In the genomic region with DNA sequence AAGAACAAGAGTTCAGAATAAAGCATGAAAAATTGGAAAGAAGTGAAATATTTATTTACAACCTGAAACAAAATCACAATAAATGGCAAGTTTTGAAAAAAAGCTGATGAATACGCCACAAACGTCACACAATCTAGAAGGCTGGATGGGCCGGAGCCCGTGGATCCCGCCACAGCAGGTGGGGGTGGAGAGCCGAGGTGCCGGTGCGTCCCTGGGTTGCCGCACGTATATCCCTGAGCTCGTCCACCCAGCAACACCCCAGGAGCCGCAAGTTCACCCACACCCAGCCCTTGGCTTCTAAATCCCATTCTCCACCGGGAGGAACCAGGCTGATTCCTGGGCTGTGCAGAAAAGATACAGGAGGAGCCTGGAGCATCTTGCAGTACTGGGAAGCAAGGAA, we compare ENCODE assay signal across 18 cellular contexts. TPM values are rescaled to one million over a fixed set of nuclear protein-coding genes. Genes with fewer than 3 reads are reported as not detected.
A peak's percentile ranks its signal among the peaks of the same experiment; 100 is the strongest.
DNase-seq lines count a peak whose midpoint lies in the region; ATAC-seq and TF ChIP-seq lines count a peak whose summit lies in the region.
"Had no signal": no experiment of that assay in that cellular context is flagged by ENCODE, and none has a peak within 500 bp of the region (broad histone marks: within the 10 kb centered on the region; RNA-seq: fewer than 3 reads in every experiment).

No MANE protein-coding gene starts in this region.

- no peak overlapping the region for H3K4me3 ChIP-seq in mammary epithelial cell (replicated peaks in 1 of 3; ENCODE audit: insufficient read depth in 1 of 3, low read depth in 2 of 3, low read length in 3 of 3)
- H3K4me3 ChIP-seq: BLaER1 treated with 17β-estradiol and CSF1 and Interleukin-3, amounts not matched to agents 10 nM and 100 nM; GM12878 had no signal

- no TSS peak for BruUV-seq in mammary epithelial cell (replicated peaks; lab: Mats Ljungman, UMichigan)
- no TSS peak for BruUV-seq in MCF 10A (replicated peaks; lab: Mats Ljungman, UMichigan)

- no peak overlapping the region for H3K9ac ChIP-seq in mammary epithelial cell (ENCODE audit: insufficient read depth, low read length)
- H3K9ac ChIP-seq: BLaER1 treated with 17β-estradiol and CSF1 and Interleukin-3, amounts not matched to agents 10 nM and 100 nM had no signal

- DNase-seq in activated CD4-positive, alpha-beta T cell treated with anti-CD3 and anti-CD28 coated beads, Interleukin-2, amount 10 ng/mL, durations not matched to agents 24 days and 14 days: no peak
- no peak for DNase-seq in activated CD4-positive, alpha-beta T cell treated with anti-CD3 and anti-CD28 coated beads for 4 hours
- DNase-seq in mammary epithelial cell (no peak), MCF 10A (ENCODE audit: unreplicated experiment) (no peak), glutamatergic neuron (no peak), type B pancreatic cell (ENCODE audit: extremely low spot score, unreplicated experiment) (no peak), iPS-NIHi7 (ENCODE audit: extremely low spot score) (no peak)
- DNase-seq: AML-193; Calu3; CD4-positive, alpha-beta T cell; DMS 273 treated with DMSO at 0.1 percent for 48 hours; DMS79 had no signal

- ATAC-seq in HG03135 (IDR thresholded peaks at IDR 0.05; ENCODE audit: unreplicated experiment): no peak
- ATAC-seq: GM12878 had no signal

- H3K36me3 Mint-ChIP-seq in activated CD4-positive, alpha-beta T cell treated with anti-CD3 and anti-CD28 coated beads, Interleukin-2, amount 10 ng/mL, durations not matched to agents 24 days and 14 days (ENCODE audit: low read depth): peaks cover 2% of the 10 kb centered on the region
- H3K36me3 Mint-ChIP-seq in MCF 10A (ENCODE audit: insufficient read depth, unreplicated experiment) (no peaks in the 10 kb centered on the region), glutamatergic neuron (ENCODE audit: unreplicated experiment) (peaks cover 9% of the 10 kb centered on the region), type B pancreatic cell (no peaks in the 10 kb centered on the region)

- CTCF ChIA-PET in mammary epithelial cell (lab: Charles Lee; ENCODE audit: low non-redundant PET): no interaction called here
- CTCF ChIA-PET in MCF 10A (lab: Yijun Ruan, JAX): no interaction called here

- POLR2A ChIA-PET in MCF 10A (lab: Yijun Ruan, JAX): no interaction called here

- H3K4me2 ChIP-seq in mammary epithelial cell (ENCODE audit: insufficient read depth, low read depth, low read length): no peak overlapping the region
- H3K4me2 ChIP-seq: BLaER1 treated with 17β-estradiol and CSF1 and Interleukin-3, amounts not matched to agents 10 nM and 100 nM had no signal

- H3K27ac Mint-ChIP-seq in activated CD4-positive, alpha-beta T cell treated with anti-CD3 and anti-CD28 coated beads, Interleukin-2, amount 10 ng/mL, durations not matched to agents 24 days and 14 days: peak overlapping the region; percentile 66
- H3K27ac Mint-ChIP-seq in MCF 10A (ENCODE audit: low read depth, unreplicated experiment) (no peak overlapping the region), glutamatergic neuron (ENCODE audit: unreplicated experiment) (no peak overlapping the region), type B pancreatic cell (peak overlapping the region; percentile 56)
- H3K27ac Mint-ChIP-seq: CD4-positive, alpha-beta T cell had no signal

- no peaks in the 10 kb centered on the region for H3K36me3 ChIP-seq in mammary epithelial cell (ENCODE audit: insufficient read depth, low read length)
- H3K36me3 ChIP-seq: BLaER1 treated with 17β-estradiol and CSF1 and Interleukin-3, amounts not matched to agents 10 nM and 100 nM had no signal

- dilution Hi-C loops in mammary epithelial cell (cut with HindIII; ENCODE audit: low sequenced_read_pairs): loop anchor here (5.0 kb wide), 2 partner anchors 36 to 81 kb away; no protein-coding TSS in a partner anchor

- WGBS in mammary epithelial cell (ENCODE audit: low coverage, missing lambda C conversion rate): 88% methylated on average over 13 of the region's 13 CpGs

- H3K27ac ChIP-seq in mammary epithelial cell (ENCODE audit: insufficient read depth, low read depth, low read length): no peak overlapping the region
- H3K27ac ChIP-seq: 22Rv1; BLaER1 treated with 17β-estradiol and CSF1 and Interleukin-3, amounts not matched to agents 10 nM and 100 nM had no signal

- peaks cover 5% of the 10 kb centered on the region for H3K4me1 ChIP-seq in mammary epithelial cell (ENCODE audit: insufficient read depth, low read length)

- in situ Hi-C loops in mammary epithelial cell (cut with MboI; ENCODE audit: low sequenced_read_pairs in 2 of 2): no loop called here

- H3K27me3 ChIP-seq in mammary epithelial cell (ENCODE audit: insufficient read depth, low read length): no peaks in the 10 kb centered on the region

- no peaks in the 10 kb centered on the region for H4K20me1 ChIP-seq in mammary epithelial cell (ENCODE audit: insufficient read depth, low read length)

- H3K4me1 Mint-ChIP-seq in activated CD4-positive, alpha-beta T cell treated with anti-CD3 and anti-CD28 coated beads, Interleukin-2, amount 10 ng/mL, durations not matched to agents 24 days and 14 days: peaks cover 13% of the 10 kb centered on the region
- no peaks in the 10 kb centered on the region for H3K4me1 Mint-ChIP-seq in MCF 10A (ENCODE audit: insufficient read depth, unreplicated experiment)
- H3K4me1 Mint-ChIP-seq in glutamatergic neuron (ENCODE audit: low read depth, unreplicated experiment): no peaks in the 10 kb centered on the region
- peaks cover 6% of the 10 kb centered on the region for H3K4me1 Mint-ChIP-seq in type B pancreatic cell (ENCODE audit: unreplicated experiment)

- intact Hi-C loops in activated CD4-positive, alpha-beta T cell treated with anti-CD3 and anti-CD28 coated beads, Interleukin-2, amount 10 ng/mL, durations not matched to agents 24 days and 14 days (cut with micrococcal nuclease): no loop called here
- intact Hi-C loops in mammary epithelial cell (cut with micrococcal nuclease) (no loop called here), MCF 10A (cut with micrococcal nuclease) (no loop called here)

- peaks cover 10% of the 10 kb centered on the region for H3K9me3 Mint-ChIP-seq in activated CD4-positive, alpha-beta T cell treated with anti-CD3 and anti-CD28 coated beads, Interleukin-2, amount 10 ng/mL, durations not matched to agents 24 days and 14 days
- peaks cover 11% of the 10 kb centered on the region for H3K9me3 Mint-ChIP-seq in MCF 10A (ENCODE audit: unreplicated experiment)
- peaks cover 23% of the 10 kb centered on the region for H3K9me3 Mint-ChIP-seq in glutamatergic neuron (ENCODE audit: unreplicated experiment)
- H3K9me3 Mint-ChIP-seq in type B pancreatic cell: peaks cover 8% of the 10 kb centered on the region

- H3K4me3 Mint-ChIP-seq in activated CD4-positive, alpha-beta T cell treated with anti-CD3 and anti-CD28 coated beads, Interleukin-2, amount 10 ng/mL, durations not matched to agents 24 days and 14 days: no peak overlapping the region
- H3K4me3 Mint-ChIP-seq in MCF 10A (ENCODE audit: unreplicated experiment) (no peak overlapping the region), glutamatergic neuron (ENCODE audit: unreplicated experiment) (peak overlapping the region; percentile 42), type B pancreatic cell (no peak overlapping the region)
- H3K4me3 Mint-ChIP-seq: CD4-positive, alpha-beta T cell had no signal

- TF ChIP-seq CTCF in mammary epithelial cell (conservative IDR thresholded peaks at IDR 0.05 in 1 of 2, IDR thresholded peaks at IDR 0.05 in 1 of 2; ENCODE audit: extremely low read depth in 1 of 2, insufficient read depth in 1 of 2, low read depth in 1 of 2, low read length in 2 of 2) (no peak), MCF 10A (IDR thresholded peaks at IDR 0.05; ENCODE audit: unreplicated experiment) (no peak), glutamatergic neuron (IDR thresholded peaks at IDR 0.05; ENCODE audit: partially characterized antibody, unreplicated experiment) (no peak), type B pancreatic cell (conservative IDR thresholded peaks at IDR 0.05) (no peak)

- H3K79me2 ChIP-seq in mammary epithelial cell (ENCODE audit: insufficient read depth, low read length): no peaks in the 10 kb centered on the region

- peaks cover 2% of the 10 kb centered on the region for H3K9me3 ChIP-seq in mammary epithelial cell (replicated peaks; ENCODE audit: insufficient read depth, low read length)

- H2AFZ ChIP-seq in mammary epithelial cell (ENCODE audit: low read depth, low read length): peak overlapping the region; percentile 35

- no peaks in the 10 kb centered on the region for H3K27me3 Mint-ChIP-seq in activated CD4-positive, alpha-beta T cell treated with anti-CD3 and anti-CD28 coated beads, Interleukin-2, amount 10 ng/mL, durations not matched to agents 24 days and 14 days
- H3K27me3 Mint-ChIP-seq in MCF 10A (ENCODE audit: insufficient read depth, unreplicated experiment) (peaks cover 15% of the 10 kb centered on the region), glutamatergic neuron (ENCODE audit: unreplicated experiment) (peaks cover 21% of the 10 kb centered on the region), type B pancreatic cell (no peaks in the 10 kb centered on the region)
- H3K27me3 Mint-ChIP-seq: CD4-positive, alpha-beta T cell had no signal

RNA-seq across cellular contexts. Expression of a gene that starts 25.6 kb away (rescaled TPM):
- total RNA-seq in activated CD4-positive, alpha-beta T cell treated with anti-CD3 and anti-CD28 coated beads, Interleukin-2, amount 10 ng/mL, durations not matched to agents 24 days and 14 days: not detected in 2 replicates
- not detected for total RNA-seq in mammary epithelial cell
- not detected for polyA plus RNA-seq in mammary epithelial cell
- polyA minus RNA-seq in mammary epithelial cell: not detected
- total RNA-seq in MCF 10A (2022): not detected in 2 replicates
- total RNA-seq in glutamatergic neuron (ENCODE audit: unreplicated experiment): not detected
- total RNA-seq in type B pancreatic cell (ENCODE audit: low replicate concordance): 0.88 and 1.4 TPM in 2 replicates
- total RNA-seq: G401, GM12878, HT1080 had no signal
- polyA plus RNA-seq: GM12878 had no signal

RNA-seq across cellular contexts. Expression of a gene that starts 32.2 kb away (rescaled TPM):
- 24.5 and 28.0 TPM in 2 replicates for total RNA-seq in activated CD4-positive, alpha-beta T cell treated with anti-CD3 and anti-CD28 coated beads, Interleukin-2, amount 10 ng/mL, durations not matched to agents 24 days and 14 days
- 10 to 100 TPM in 1 of 2 donors, 1 to 10 TPM in 1; 9.5 to 23.8 TPM for total RNA-seq in mammary epithelial cell
- polyA plus RNA-seq in mammary epithelial cell: 11.6 TPM
- polyA minus RNA-seq in mammary epithelial cell: 0.88 TPM
- 15.7 and 18.6 TPM in 2 replicates for total RNA-seq in MCF 10A (2022)
- total RNA-seq in glutamatergic neuron (ENCODE audit: unreplicated experiment): 24.5 TPM
- 20.0 and 21.2 TPM in 2 replicates for total RNA-seq in type B pancreatic cell (ENCODE audit: low replicate concordance)

RNA-seq across cellular contexts. Expression of a gene that starts 58.3 kb away (rescaled TPM):
- 250 and 254 TPM in 2 replicates for total RNA-seq in activated CD4-positive, alpha-beta T cell treated with anti-CD3 and anti-CD28 coated beads, Interleukin-2, amount 10 ng/mL, durations not matched to agents 24 days and 14 days
- total RNA-seq in mammary epithelial cell: under 1 TPM in 1 of 2 donors, not detected in 1; 0.67 TPM
- not detected for polyA plus RNA-seq in mammary epithelial cell
- not detected for polyA minus RNA-seq in mammary epithelial cell
- not detected in 2 replicates for total RNA-seq in MCF 10A (2022)
- 3.0 TPM for total RNA-seq in glutamatergic neuron (ENCODE audit: unreplicated experiment)
- 0.38 TPM in 1 of 2 replicates, not detected in the other for total RNA-seq in type B pancreatic cell (ENCODE audit: low replicate concordance)
- total RNA-seq: Calu3, G401, HT1080 had no signal

Comparison
In these comparisons a context has a peak if more than half of its experiments do, and no peak if none do; other contexts are left out.
1. H3K27ac Mint-ChIP-seq: peak in activated CD4-positive, alpha-beta T cell treated with anti-CD3 and anti-CD28 coated beads, Interleukin-2, amount 10 ng/mL, durations not matched to agents 24 days and 14 days (single experiment) and type B pancreatic cell (single experiment); none in MCF 10A (single experiment) and glutamatergic neuron (single experiment).
2. RNA of a gene that starts 58.3 kb away (total RNA-seq): 250 to 254 TPM in activated CD4-positive, alpha-beta T cell treated with anti-CD3 and anti-CD28 coated beads, Interleukin-2, amount 10 ng/mL, durations not matched to agents 24 days and 14 days; 3.0 TPM in glutamatergic neuron (single experiment), 0.67 TPM in mammary epithelial cell, 0.38 TPM in type B pancreatic cell and not detected in MCF 10A; every median in the first group is over 10 times any median in the second.